In the genomic region with DNA sequence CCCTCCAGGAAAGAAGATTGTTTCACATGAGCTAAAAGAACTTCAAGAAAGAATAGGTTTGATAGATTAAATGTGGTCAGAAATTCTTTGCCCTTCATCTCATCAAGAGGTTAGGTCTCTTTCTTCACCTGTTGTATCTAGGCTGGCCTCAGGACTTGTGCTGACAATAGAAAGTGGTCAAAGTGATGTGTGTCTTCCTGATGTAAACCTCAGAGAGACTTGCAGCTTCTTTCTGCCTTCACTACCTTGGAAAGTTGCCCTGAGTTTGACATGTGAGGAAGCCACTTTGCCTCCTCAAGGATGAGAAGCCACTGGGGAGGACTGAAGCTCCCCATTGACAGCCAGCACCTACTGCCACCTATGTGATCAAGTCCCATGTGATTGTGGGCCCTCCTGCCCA, we compare ENCODE assay signal across 37 cellular contexts. TPM values are rescaled to one million over a fixed set of nuclear protein-coding genes. Genes with fewer than 3 reads are reported as not detected.
"Had no signal": no experiment of that assay in that cellular context is flagged by ENCODE, and none has a peak within 500 bp of the region (broad histone marks: within the 10 kb centered on the region; RNA-seq: fewer than 3 reads in every experiment).

No MANE protein-coding gene starts in this region.

- H3K4me3 ChIP-seq: adrenal gland, body of pancreas, esophagus muscularis mucosa, gastroesophageal sphincter had no signal

- DNase-seq: activated B cell treated with CpG ODN at 0.5 μM for 24 hours; activated CD4-positive, alpha-beta T cell treated with anti-CD3 and anti-CD28 coated beads for 48 hours; activated CD4-positive, alpha-beta T cell treated with anti-CD3 and anti-CD28 coated beads, Interleukin-2, amount 50 U/mL, for 1 hour; activated CD4-positive, alpha-beta T cell treated with anti-CD3 and anti-CD28 coated beads, Interleukin-2, amount 50 U/mL, for 48 hours; activated CD8-positive, alpha-beta memory T cell treated with anti-CD3 and anti-CD28 coated beads, Interleukin-2, amount 10 ng/mL, durations not matched to agents 7 days and 5 days; activated CD8-positive, alpha-beta memory T cell treated with anti-CD3 and anti-CD28 coated beads, Interleukin-2, amount 50 U/mL, for 4 hours; activated CD8-positive, alpha-beta T cell treated with anti-CD3 and anti-CD28 coated beads, Interleukin-2, amount 10 ng/mL, durations not matched to agents 7 days and 5 days; activated effector memory CD4-positive, alpha-beta T cell treated with anti-CD3 and anti-CD28 coated beads, Interleukin-2, amount 50 U/mL, for 16 hours; activated naive CD4-positive, alpha-beta T cell treated with anti-CD3 and anti-CD28 coated beads for 36 hours; activated naive CD8-positive, alpha-beta T cell treated with anti-CD3 and anti-CD28 coated beads for 36 hours; activated naive CD8-positive, alpha-beta T cell treated with anti-CD3 and anti-CD28 coated beads, Interleukin-2, amount 50 U/mL, for 24 hours; activated T-cell treated with anti-CD3 and anti-CD28 coated beads, Interleukin-2, amount 50 U/mL, for 1 hour; activated T-cell treated with anti-CD3 and anti-CD28 coated beads, Interleukin-2, amount 50 U/mL, for 48 hours; adrenal gland; amygdala; aorta; body of pancreas; caudate nucleus; cortex of kidney; dermis blood vessel endothelial cell; effector CD4-positive, alpha-beta T cell; effector memory CD8-positive, alpha-beta T cell; erythroblast; foreskin melanocyte; T-helper 1 cell; T-helper 17 cell; T1000; WERI-Rb-1 had no signal

- H3K4me3 Mint-ChIP-seq: activated B cell treated with CpG ODN at 0.5 μM for 24 hours; activated CD8-positive, alpha-beta memory T cell treated with anti-CD3 and anti-CD28 coated beads, Interleukin-2, amount 10 ng/mL, durations not matched to agents 7 days and 5 days; activated CD8-positive, alpha-beta T cell treated with anti-CD3 and anti-CD28 coated beads, Interleukin-2, amount 10 ng/mL, durations not matched to agents 7 days and 5 days; activated naive CD4-positive, alpha-beta T cell treated with anti-CD3 and anti-CD28 coated beads for 36 hours; activated naive CD4-positive, alpha-beta T cell treated with anti-CD3 and anti-CD28 coated beads, Interleukin-2, amount 50 U/mL, for 24 hours; activated naive CD8-positive, alpha-beta T cell treated with anti-CD3 and anti-CD28 coated beads for 36 hours; activated naive CD8-positive, alpha-beta T cell treated with anti-CD3 and anti-CD28 coated beads, Interleukin-2, amount 50 U/mL, for 24 hours; activated T-helper 1 cell treated with anti-CD3 and anti-CD28 coated beads, Interleukin-12 subunit alpha, Interleukin-12 subunit beta, Interleukin-2, Interleukin-4 antibody, amounts not matched to agents 30 ng/mL and 10 ng/mL and 1 ng/mL, durations not matched to agents 14 hours and 24 hours and 36 hours; effector memory CD8-positive, alpha-beta T cell; T-helper 17 cell; T-helper 2 cell treated with Interferon-gamma antibody and Interleukin-4, amounts not matched to agents 5 μg/mL and 100 μg/mL, for 36 hours had no signal

- H3K36me3 Mint-ChIP-seq: activated CD8-positive, alpha-beta memory T cell treated with anti-CD3 and anti-CD28 coated beads, Interleukin-2, amount 10 ng/mL, durations not matched to agents 7 days and 5 days; activated naive CD4-positive, alpha-beta T cell treated with anti-CD3 and anti-CD28 coated beads, Interleukin-2, amount 50 U/mL, for 24 hours; activated naive CD8-positive, alpha-beta T cell treated with anti-CD3 and anti-CD28 coated beads for 36 hours had no signal

- H3K36me3 ChIP-seq: adrenal gland, WERI-Rb-1 had no signal

- H3K27ac ChIP-seq: adrenal gland, body of pancreas, esophagus muscularis mucosa, gastroesophageal sphincter, WERI-Rb-1 had no signal

- ATAC-seq: activated CD4-positive, CD25-positive, alpha-beta regulatory T cell treated with anti-CD3 and anti-CD28 coated beads, Interleukin-2, amount 50 U/mL, for 24 hours; activated CD8-positive, alpha-beta memory T cell treated with anti-CD3 and anti-CD28 coated beads, Interleukin-2, amount 10 ng/mL, durations not matched to agents 7 days and 5 days; activated CD8-positive, alpha-beta T cell treated with anti-CD3 and anti-CD28 coated beads, Interleukin-2, amount 10 ng/mL, durations not matched to agents 7 days and 5 days; activated naive CD8-positive, alpha-beta T cell treated with anti-CD3 and anti-CD28 coated beads, Interleukin-2, amount 50 U/mL, for 24 hours; body of pancreas; effector memory CD8-positive, alpha-beta T cell; gastroesophageal sphincter; T-helper 17 cell had no signal

- H3K4me1 Mint-ChIP-seq: activated B cell treated with CpG ODN at 0.5 μM for 24 hours; activated CD8-positive, alpha-beta memory T cell treated with anti-CD3 and anti-CD28 coated beads, Interleukin-2, amount 10 ng/mL, durations not matched to agents 7 days and 5 days; activated naive CD4-positive, alpha-beta T cell treated with anti-CD3 and anti-CD28 coated beads, Interleukin-2, amount 50 U/mL, for 24 hours; activated naive CD8-positive, alpha-beta T cell treated with anti-CD3 and anti-CD28 coated beads for 36 hours; activated naive CD8-positive, alpha-beta T cell treated with anti-CD3 and anti-CD28 coated beads, Interleukin-2, amount 50 U/mL, for 24 hours; T-helper 17 cell had no signal

- FAIRE-seq: colon had no signal

- H3K27me3 ChIP-seq: adrenal gland, body of pancreas, esophagus muscularis mucosa, gastroesophageal sphincter had no signal

- H3K4me1 ChIP-seq: adrenal gland had no signal

- H3K27ac Mint-ChIP-seq: activated B cell treated with CpG ODN at 0.5 μM for 24 hours; activated CD8-positive, alpha-beta memory T cell treated with anti-CD3 and anti-CD28 coated beads, Interleukin-2, amount 10 ng/mL, durations not matched to agents 7 days and 5 days; activated CD8-positive, alpha-beta T cell treated with anti-CD3 and anti-CD28 coated beads, Interleukin-2, amount 10 ng/mL, durations not matched to agents 7 days and 5 days; activated naive CD4-positive, alpha-beta T cell treated with anti-CD3 and anti-CD28 coated beads for 36 hours; activated naive CD4-positive, alpha-beta T cell treated with anti-CD3 and anti-CD28 coated beads, Interleukin-2, amount 50 U/mL, for 24 hours; activated naive CD8-positive, alpha-beta T cell treated with anti-CD3 and anti-CD28 coated beads for 36 hours; activated naive CD8-positive, alpha-beta T cell treated with anti-CD3 and anti-CD28 coated beads, Interleukin-2, amount 50 U/mL, for 24 hours; activated T-helper 1 cell treated with anti-CD3 and anti-CD28 coated beads, Interleukin-12 subunit alpha, Interleukin-12 subunit beta, Interleukin-2, Interleukin-4 antibody, amounts not matched to agents 30 ng/mL and 10 ng/mL and 1 ng/mL, durations not matched to agents 14 hours and 24 hours and 36 hours; activated T-helper 2 cell treated with anti-CD3 and anti-CD28 coated beads, Interferon-gamma antibody, Interleukin-2, Interleukin-4, amounts not matched to agents 10 μg/mL and 5 μg/mL and 100 μg/mL, durations not matched to agents 14 hours and 24 hours and 36 hours; effector memory CD8-positive, alpha-beta T cell; T-helper 17 cell; T-helper 2 cell treated with Interferon-gamma antibody and Interleukin-4, amounts not matched to agents 5 μg/mL and 100 μg/mL, for 36 hours had no signal

- H3K9me3 Mint-ChIP-seq: activated B cell treated with CpG ODN at 0.5 μM for 24 hours; activated naive CD4-positive, alpha-beta T cell treated with anti-CD3 and anti-CD28 coated beads for 36 hours; activated naive CD4-positive, alpha-beta T cell treated with anti-CD3 and anti-CD28 coated beads, Interleukin-2, amount 50 U/mL, for 24 hours; activated naive CD8-positive, alpha-beta T cell treated with anti-CD3 and anti-CD28 coated beads for 36 hours; activated naive CD8-positive, alpha-beta T cell treated with anti-CD3 and anti-CD28 coated beads, Interleukin-2, amount 50 U/mL, for 24 hours; activated T-helper 1 cell treated with anti-CD3 and anti-CD28 coated beads, Interleukin-12 subunit alpha, Interleukin-12 subunit beta, Interleukin-2, Interleukin-4 antibody, amounts not matched to agents 30 ng/mL and 10 ng/mL and 1 ng/mL, durations not matched to agents 14 hours and 24 hours and 36 hours; activated T-helper 2 cell treated with anti-CD3 and anti-CD28 coated beads, Interferon-gamma antibody, Interleukin-2, Interleukin-4, amounts not matched to agents 10 μg/mL and 5 μg/mL and 100 μg/mL, durations not matched to agents 14 hours and 24 hours and 36 hours; effector memory CD8-positive, alpha-beta T cell; T-helper 2 cell treated with Interferon-gamma antibody and Interleukin-4, amounts not matched to agents 5 μg/mL and 100 μg/mL, for 36 hours had no signal

- H3K9me3 ChIP-seq: adrenal gland, body of pancreas, esophagus muscularis mucosa, gastroesophageal sphincter had no signal

- H3K27me3 Mint-ChIP-seq: activated naive CD8-positive, alpha-beta T cell treated with anti-CD3 and anti-CD28 coated beads for 36 hours had no signal

RNA-seq across cellular contexts. Expression of gene SLC2A12, which starts 53.1 kb away (rescaled TPM):
- total RNA-seq: activated B cell treated with CpG ODN at 0.5 μM for 24 hours; activated CD8-positive, alpha-beta memory T cell treated with anti-CD3 and anti-CD28 coated beads for 36 hours; activated T-helper 1 cell treated with anti-CD3 and anti-CD28 coated beads, Interleukin-12 subunit alpha, Interleukin-12 subunit beta, Interleukin-2, Interleukin-4 antibody, amounts not matched to agents 30 ng/mL and 10 ng/mL and 1 ng/mL, durations not matched to agents 14 hours and 24 hours and 36 hours; activated T-helper 2 cell treated with anti-CD3 and anti-CD28 coated beads, Interferon-gamma antibody, Interleukin-2, Interleukin-4, amounts not matched to agents 10 μg/mL and 5 μg/mL and 100 μg/mL, durations not matched to agents 14 hours and 24 hours and 36 hours; T-helper 17 cell had no signal
